In genomic region chr4:96504386-96504785, GRCh38 we compare ENCODE assay signal across 14 cellular contexts.
DNase-seq lines count a peak whose midpoint lies in the region; ATAC-seq and TF ChIP-seq lines count a peak whose summit lies in the region.
"Had no signal": no experiment of that assay in that cellular context is flagged by ENCODE, and none has a peak within 500 bp of the region (broad histone marks: within the 10 kb centered on the region; RNA-seq: fewer than 3 reads in every experiment).

No MANE protein-coding gene starts in this region.

- H3K36me3 Mint-ChIP-seq in GM23338 (ENCODE audit: low read depth), result peaks cover 3% of the 10 kb centered on the region; the same call in 2 of the 3 replicates
- H3K36me3 Mint-ChIP-seq: CD4-positive, alpha-beta memory T cell had no signal

- H4K20me1 ChIP-seq in GM23338 (replicated peaks; ENCODE audit: insufficient read depth), result no peaks in the 10 kb centered on the region

- H3K27me3 ChIP-seq in RWPE2 (ENCODE audit: insufficient read depth, poor library complexity, severe bottlenecking), result no peaks in the 10 kb centered on the region
- H3K27me3 ChIP-seq in lung (ENCODE audit: control insufficient read depth, insufficient read depth), result no peaks in the 10 kb centered on the region
- H3K27me3 ChIP-seq in GM23338 (ENCODE audit: insufficient read depth), result no peaks in the 10 kb centered on the region
- no peaks in the 10 kb centered on the region for H3K27me3 ChIP-seq in vagina
- H3K27me3 ChIP-seq: BE2C had no signal

- no peak overlapping the region for H3K4me3 Mint-ChIP-seq in GM23338
- H3K4me3 Mint-ChIP-seq: CD4-positive, alpha-beta memory T cell had no signal

- H3K4me1 ChIP-seq in RWPE2 (ENCODE audit: insufficient read depth, poor library complexity, severe bottlenecking) (no peaks in the 10 kb centered on the region), lung (ENCODE audit: control insufficient read depth in 2 of 2, insufficient read depth in 2 of 2, low read length in 2 of 2) (no peaks in the 10 kb centered on the region), GM23338 (ENCODE audit: insufficient read depth) (no peaks in the 10 kb centered on the region), vagina (no peaks in the 10 kb centered on the region)
- H3K4me1 ChIP-seq: A549, BE2C had no signal

- no peak overlapping the region for H3K27ac ChIP-seq in RWPE2 (ENCODE audit: poor library complexity, severe bottlenecking)
- no peak overlapping the region for H3K27ac ChIP-seq in lung (ENCODE audit: low read depth in 1 of 2, low read length in 1 of 2)
- no peak overlapping the region for H3K27ac ChIP-seq in GM23338 (ENCODE audit: low read depth)
- no peak overlapping the region for H3K27ac ChIP-seq in vagina
- H3K27ac ChIP-seq: A549, C4-2B had no signal

- peaks cover 2% of the 10 kb centered on the region for H3K27me3 Mint-ChIP-seq in GM23338 (ENCODE audit: insufficient read depth, low read depth, poor library complexity)
- H3K27me3 Mint-ChIP-seq: CD4-positive, alpha-beta memory T cell had no signal

- intact Hi-C loops in vagina (cut with DNase I), result no loop called here

- DNase-seq in DMS53 treated with DMSO at 0.1 percent for 48 hours (lab: John Stamatoyannopoulos, UW; ENCODE audit: unreplicated experiment) (peak; percentile 61), RWPE2 (ENCODE audit: low spot score) (no peak), epithelial cell of esophagus (ENCODE audit: low read depth) (peak; percentile 26), lung (ENCODE audit: low spot score) (no peak), GM23338 (ENCODE audit: low spot score) (no peak), vagina (ENCODE audit: extremely low spot score in 2 of 2) (no peak)
- DNase-seq: BE2C; CD4-positive, alpha-beta memory T cell; DND-41; GDM1 had no signal

- H3K4me3 ChIP-seq in RWPE2 (ENCODE audit: severe bottlenecking), result no peak overlapping the region
- no peak overlapping the region for H3K4me3 ChIP-seq in epithelial cell of esophagus (ENCODE audit: low read length)
- no peak overlapping the region for H3K4me3 ChIP-seq in lung
- H3K4me3 ChIP-seq in GM23338, result no peak overlapping the region
- no peak overlapping the region for H3K4me3 ChIP-seq in vagina
- H3K4me3 ChIP-seq: A549 had no signal

- H3K9me3 ChIP-seq in RWPE2 (ENCODE audit: severe bottlenecking) (no peaks in the 10 kb centered on the region), lung (ENCODE audit: control insufficient read depth in 2 of 2, insufficient read depth in 1 of 2, low read length in 1 of 2) (no peaks in the 10 kb centered on the region), vagina (no peaks in the 10 kb centered on the region)
- H3K9me3 ChIP-seq: A549, BE2C had no signal

- no peak overlapping the region for H3K27ac Mint-ChIP-seq in GM23338
- H3K27ac Mint-ChIP-seq: CD4-positive, alpha-beta memory T cell had no signal

- no peak for TF ChIP-seq CTCF in RWPE2 (IDR thresholded peaks at IDR 0.05; ENCODE audit: poor library complexity, severe bottlenecking)
- no peak for TF ChIP-seq CTCF in epithelial cell of esophagus (IDR thresholded peaks at IDR 0.05; ENCODE audit: insufficient read depth, low read depth, low read length, missing control alignments)
- TF ChIP-seq CTCF in lung (IDR thresholded peaks at IDR 0.05; ENCODE audit: control extremely low read depth, extremely low read depth), result no peak
- no peak for TF ChIP-seq CTCF in GM23338 (conservative IDR thresholded peaks at IDR 0.05; ENCODE audit: low read depth in 2 of 2)
- no peak for TF ChIP-seq CTCF in vagina (IDR thresholded peaks at IDR 0.05)

- no peaks in the 10 kb centered on the region for H3K79me2 ChIP-seq in GM23338 (replicated peaks; ENCODE audit: insufficient read depth)

- no peak for TF ChIP-seq POLR2A in vagina (IDR thresholded peaks at IDR 0.05)

- no peaks in the 10 kb centered on the region for H3K36me3 ChIP-seq in RWPE2 (ENCODE audit: low read depth)
- H3K36me3 ChIP-seq in lung (ENCODE audit: control insufficient read depth in 2 of 2, insufficient read depth in 2 of 2, low read length in 2 of 2), result no peaks in the 10 kb centered on the region
- H3K36me3 ChIP-seq in GM23338 (ENCODE audit: insufficient read depth), result no peaks in the 10 kb centered on the region
- H3K36me3 ChIP-seq in vagina, result no peaks in the 10 kb centered on the region
- H3K36me3 ChIP-seq: BE2C had no signal

- H3K4me2 ChIP-seq in GM23338, result no peak overlapping the region
- H3K4me2 ChIP-seq: A549 had no signal

- no peak overlapping the region for H2AFZ ChIP-seq in GM23338

- peak; percentile 33; the same call in 1 of the 3 replicates for ATAC-seq in RWPE2 (ENCODE audit: low read depth)
- ATAC-seq in lung (ENCODE audit: insufficient read depth, low FRiP score), result peak; percentile 41
- ATAC-seq in GM21526 (IDR thresholded peaks at IDR 0.05; ENCODE audit: low FRiP score, unreplicated experiment), result no peak
- ATAC-seq in GM23338, result no peak
- ATAC-seq: A549, HCT116 had no signal

- 43 to 75% methylated on average over 5 of the region's 5 CpGs for WGBS in lung, 2 donors

- H3K4me1 Mint-ChIP-seq in GM23338, result no peaks in the 10 kb centered on the region
- H3K4me1 Mint-ChIP-seq: CD4-positive, alpha-beta memory T cell had no signal

- H3F3A ChIP-seq in GM23338 (replicated peaks; ENCODE audit: low read depth), result no peaks in the 10 kb centered on the region

- H3K9me2 ChIP-seq in GM23338 (ENCODE audit: insufficient read depth), result no peaks in the 10 kb centered on the region

- peaks cover 5% of the 10 kb centered on the region; the same call in 1 of the 3 replicates for H3K9me3 Mint-ChIP-seq in GM23338

TF ChIP-seq in GM23338, 12 proteins besides CTCF, POLR2A, EP300 and RAD21 (continues in another document):
- TF ChIP-seq STAT1 (IDR thresholded peaks at IDR 0.05; ENCODE audit: unreplicated experiment) (no peak), NANOG (IDR thresholded peaks at IDR 0.05; ENCODE audit: borderline replicate concordance) (no peak), ZNF114 (CRISPR knock-in tag; IDR thresholded peaks at IDR 0.05) (no peak), ETS1 (IDR thresholded peaks at IDR 0.05) (no peak), REST (IDR thresholded peaks at IDR 0.05; ENCODE audit: unreplicated experiment) (no peak), EZH2 (IDR thresholded peaks at IDR 0.05; ENCODE audit: low read depth, unreplicated experiment) (no peak), ZNF331 (CRISPR knock-in tag; IDR thresholded peaks at IDR 0.05; ENCODE audit: low read depth) (no peak), POLR2AphosphoS5 (IDR thresholded peaks at IDR 0.05; ENCODE audit: low read depth) (no peak), CREB1 (CRISPR knock-in tag; IDR thresholded peaks at IDR 0.05; ENCODE audit: low read depth) (no peak), JUNB (IDR thresholded peaks at IDR 0.05; ENCODE audit: unreplicated experiment) (no peak)

Comparison
In these comparisons a context has a peak if more than half of its experiments do, and no peak if none do; other contexts are left out.
1. DNase-seq: peak in DMS53 treated with DMSO at 0.1 percent for 48 hours (single experiment) and epithelial cell of esophagus (single experiment); none in RWPE2 (single experiment), lung (single experiment), GM23338 (single experiment) and vagina (0 of 2).
2. ATAC-seq: peak in RWPE2 (single experiment) and lung (single experiment); none in GM21526 (single experiment) and GM23338 (single experiment).